Comparison of ENCODE assay signal across 24 cellular contexts in genomic region chrX:42696551-42697129, GRCh38.
"Had no signal": no experiment of that assay in that cellular context is flagged by ENCODE, and none has a peak within 500 bp of the region (broad histone marks: within the 10 kb centered on the region; RNA-seq: fewer than 3 reads in every experiment).

No MANE protein-coding gene starts in this region.

- H3K4me2 ChIP-seq: smooth muscle cell had no signal

- H3K9me3 ChIP-seq: breast epithelium, heart left ventricle, pancreas, psoas muscle, sigmoid colon, stomach, tibial artery had no signal

- H3K4me1 Mint-ChIP-seq: activated CD8-positive, alpha-beta memory T cell treated with anti-CD3 and anti-CD28 coated beads, Interleukin-2, amount 10 ng/mL, durations not matched to agents 7 days and 5 days; activated naive CD4-positive, alpha-beta T cell treated with anti-CD3 and anti-CD28 coated beads, Interleukin-2, amount 50 U/mL, for 24 hours had no signal

- ATAC-seq: activated CD4-positive, alpha-beta T cell treated with anti-CD3 and anti-CD28 coated beads for 36 hours; activated CD8-positive, alpha-beta memory T cell treated with anti-CD3 and anti-CD28 coated beads, Interleukin-2, amount 10 ng/mL, durations not matched to agents 7 days and 5 days; activated CD8-positive, alpha-beta T cell treated with anti-CD3 and anti-CD28 coated beads, Interleukin-2, amount 10 ng/mL, durations not matched to agents 7 days and 5 days; esophagus mucosa; heart left ventricle; left ventricle myocardium superior; psoas muscle had no signal

- DNase-seq: activated CD4-positive, alpha-beta T cell treated with anti-CD3 and anti-CD28 coated beads for 36 hours; activated CD4-positive, CD25-positive, alpha-beta regulatory T cell; activated CD8-positive, alpha-beta memory T cell treated with anti-CD3 and anti-CD28 coated beads, Interleukin-2, amount 10 ng/mL, durations not matched to agents 7 days and 5 days; activated CD8-positive, alpha-beta T cell treated with anti-CD3 and anti-CD28 coated beads, Interleukin-2, amount 10 ng/mL, durations not matched to agents 7 days and 5 days; activated T-cell treated with anti-CD3 and anti-CD28 coated beads, Interleukin-2, amount 50 U/mL, for 48 hours; central memory CD4-positive, alpha-beta T cell; foreskin fibroblast; heart left ventricle; left ventricle myocardium superior; naive B cell; nucleus accumbens; pancreas; psoas muscle; sigmoid colon; stimulated activated CD4-positive, alpha-beta T cell treated with anti-CD3 and anti-CD28 coated beads, Interleukin-1b, Interleukin-23, amount 100 ng/mL, for 48 hours; stimulated activated naive B cell treated with anti-CD40 and anti-IgM and Interleukin-4, amounts not matched to agents 10 μg/mL and 1 μg/mL and 100 μg/mL, for 72 hours; stomach; tibial artery had no signal

- H3K36me3 ChIP-seq: breast epithelium, heart left ventricle, pancreas, sigmoid colon, stomach, tibial artery had no signal

- H3K4me3 Mint-ChIP-seq: activated CD4-positive, alpha-beta T cell treated with anti-CD3 and anti-CD28 coated beads for 36 hours; activated CD8-positive, alpha-beta memory T cell treated with anti-CD3 and anti-CD28 coated beads, Interleukin-2, amount 10 ng/mL, durations not matched to agents 7 days and 5 days; activated CD8-positive, alpha-beta T cell treated with anti-CD3 and anti-CD28 coated beads, Interleukin-2, amount 10 ng/mL, durations not matched to agents 7 days and 5 days; activated naive CD4-positive, alpha-beta T cell treated with anti-CD3 and anti-CD28 coated beads, Interleukin-2, amount 50 U/mL, for 24 hours; naive B cell; neural crest cell; stimulated activated naive B cell treated with anti-CD40 and anti-IgM and Interleukin-4, amounts not matched to agents 10 μg/mL and 1 μg/mL and 100 μg/mL, for 72 hours had no signal

- H3K27ac Mint-ChIP-seq: activated CD4-positive, alpha-beta T cell treated with anti-CD3 and anti-CD28 coated beads for 36 hours; activated CD8-positive, alpha-beta memory T cell treated with anti-CD3 and anti-CD28 coated beads, Interleukin-2, amount 10 ng/mL, durations not matched to agents 7 days and 5 days; activated CD8-positive, alpha-beta T cell treated with anti-CD3 and anti-CD28 coated beads, Interleukin-2, amount 10 ng/mL, durations not matched to agents 7 days and 5 days; activated naive CD4-positive, alpha-beta T cell treated with anti-CD3 and anti-CD28 coated beads, Interleukin-2, amount 50 U/mL, for 24 hours; activated T-helper 2 cell treated with anti-CD3 and anti-CD28 coated beads, Interferon-gamma antibody, Interleukin-2, Interleukin-4, amounts not matched to agents 10 μg/mL and 5 μg/mL and 100 μg/mL, durations not matched to agents 14 hours and 24 hours and 36 hours; naive B cell; stimulated activated naive B cell treated with anti-CD40 and anti-IgM and Interleukin-4, amounts not matched to agents 10 μg/mL and 1 μg/mL and 100 μg/mL, for 72 hours had no signal

- H3K36me3 Mint-ChIP-seq: activated naive CD4-positive, alpha-beta T cell treated with anti-CD3 and anti-CD28 coated beads, Interleukin-2, amount 50 U/mL, for 24 hours had no signal

- H3K27ac ChIP-seq: breast epithelium, heart left ventricle, pancreas, psoas muscle, sigmoid colon, stomach, tibial artery had no signal

- H3K27me3 ChIP-seq: sigmoid colon, stomach, tibial artery had no signal

- H3K9me3 Mint-ChIP-seq: activated T-helper 2 cell treated with anti-CD3 and anti-CD28 coated beads, Interferon-gamma antibody, Interleukin-2, Interleukin-4, amounts not matched to agents 10 μg/mL and 5 μg/mL and 100 μg/mL, durations not matched to agents 14 hours and 24 hours and 36 hours; neural crest cell; stimulated activated naive B cell treated with anti-CD40 and anti-IgM and Interleukin-4, amounts not matched to agents 10 μg/mL and 1 μg/mL and 100 μg/mL, for 72 hours had no signal

- H3K27me3 Mint-ChIP-seq: activated CD4-positive, alpha-beta T cell treated with anti-CD3 and anti-CD28 coated beads for 36 hours; activated CD8-positive, alpha-beta memory T cell treated with anti-CD3 and anti-CD28 coated beads, Interleukin-2, amount 10 ng/mL, durations not matched to agents 7 days and 5 days; activated naive CD4-positive, alpha-beta T cell treated with anti-CD3 and anti-CD28 coated beads, Interleukin-2, amount 50 U/mL, for 24 hours had no signal

- H3K4me3 ChIP-seq: breast epithelium, heart left ventricle, pancreas, psoas muscle, sigmoid colon, smooth muscle cell, stomach, tibial artery had no signal

- H3K4me1 ChIP-seq: breast epithelium, heart left ventricle, psoas muscle, sigmoid colon, stomach, tibial artery had no signal
